9 cellular contexts compared by ENCODE assay signal in the genomic region with DNA sequence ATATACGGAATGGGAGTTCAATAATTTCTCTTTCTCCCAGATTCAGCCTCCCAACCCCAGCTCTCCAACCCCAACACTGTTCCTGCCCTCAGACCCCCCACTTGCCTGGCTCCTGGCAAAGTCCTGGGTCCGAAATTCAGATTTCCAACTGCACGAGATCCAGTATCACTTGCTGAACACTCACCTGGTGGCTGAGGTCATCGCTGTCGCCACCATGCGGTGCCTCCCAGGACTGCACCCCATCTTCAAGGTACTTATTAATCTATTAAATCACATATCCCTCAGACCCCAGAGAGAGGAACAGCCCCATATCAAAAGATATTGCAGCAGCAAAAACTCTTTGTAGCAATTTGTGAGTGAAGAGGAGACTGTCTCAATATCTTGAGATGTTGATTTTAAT. TPM values are rescaled to one million over a fixed set of nuclear protein-coding genes. Genes with fewer than 3 reads are reported as not detected.
A peak's percentile ranks its signal among the peaks of the same experiment; 100 is the strongest.
DNase-seq lines count a peak whose midpoint lies in the region; ATAC-seq and TF ChIP-seq lines count a peak whose summit lies in the region.
"Had no signal": no experiment of that assay in that cellular context is flagged by ENCODE, and none has a peak within 500 bp of the region (broad histone marks: within the 10 kb centered on the region; RNA-seq: fewer than 3 reads in every experiment).

No MANE protein-coding gene starts in this region.

- no peak for ATAC-seq in activated CD8-positive, alpha-beta memory T cell treated with anti-CD3 and anti-CD28 coated beads, Interleukin-2, amount 10 ng/mL, durations not matched to agents 7 days and 5 days
- no peak for ATAC-seq in HG03442 (IDR thresholded peaks at IDR 0.05; ENCODE audit: unreplicated experiment)
- ATAC-seq: T-cell had no signal

- 56% methylated on average over 6 of the region's 6 CpGs for WGBS in suprapubic skin

- intact Hi-C loops in activated CD4-positive, alpha-beta T cell treated with anti-CD3 and anti-CD28 coated beads, Interleukin-2, amount 10 ng/mL, durations not matched to agents 24 days and 14 days (cut with micrococcal nuclease), result loop anchor here (5.0 kb wide), 1 partner anchor 334 kb away; no protein-coding TSS in a partner anchor

- H3K36me3 ChIP-seq in suprapubic skin, result peaks cover 46% of the 10 kb centered on the region

- no peak overlapping the region for H3K27ac Mint-ChIP-seq in activated CD8-positive, alpha-beta memory T cell treated with anti-CD3 and anti-CD28 coated beads, Interleukin-2, amount 10 ng/mL, durations not matched to agents 7 days and 5 days
- no peak overlapping the region for H3K27ac Mint-ChIP-seq in activated CD4-positive, alpha-beta T cell treated with anti-CD3 and anti-CD28 coated beads, Interleukin-2, amount 10 ng/mL, durations not matched to agents 24 days and 14 days

- H3K4me3 ChIP-seq in fibroblast of the aortic adventitia (ENCODE audit: low read depth, low read length) (no peak overlapping the region), suprapubic skin (no peak overlapping the region)

- no peaks in the 10 kb centered on the region for H3K9me3 ChIP-seq in suprapubic skin

- no peaks in the 10 kb centered on the region for H3K9me3 Mint-ChIP-seq in activated CD8-positive, alpha-beta memory T cell treated with anti-CD3 and anti-CD28 coated beads, Interleukin-2, amount 10 ng/mL, durations not matched to agents 7 days and 5 days (ENCODE audit: low read depth)
- H3K9me3 Mint-ChIP-seq in activated CD4-positive, alpha-beta T cell treated with anti-CD3 and anti-CD28 coated beads, Interleukin-2, amount 10 ng/mL, durations not matched to agents 24 days and 14 days, result no peaks in the 10 kb centered on the region
- H3K9me3 Mint-ChIP-seq: T-cell had no signal

- TF ChIP-seq EP300 in suprapubic skin (IDR thresholded peaks at IDR 0.05), result no peak

- peaks cover 5% of the 10 kb centered on the region for H3K4me1 ChIP-seq in suprapubic skin

- H3K4me1 Mint-ChIP-seq in activated CD8-positive, alpha-beta memory T cell treated with anti-CD3 and anti-CD28 coated beads, Interleukin-2, amount 10 ng/mL, durations not matched to agents 7 days and 5 days, result peaks cover 4% of the 10 kb centered on the region
- H3K4me1 Mint-ChIP-seq in activated CD4-positive, alpha-beta T cell treated with anti-CD3 and anti-CD28 coated beads, Interleukin-2, amount 10 ng/mL, durations not matched to agents 24 days and 14 days, result peaks cover 10% of the 10 kb centered on the region

- peaks cover 29% of the 10 kb centered on the region for H3K36me3 Mint-ChIP-seq in activated CD8-positive, alpha-beta memory T cell treated with anti-CD3 and anti-CD28 coated beads, Interleukin-2, amount 10 ng/mL, durations not matched to agents 7 days and 5 days
- peaks cover 32% of the 10 kb centered on the region for H3K36me3 Mint-ChIP-seq in activated CD4-positive, alpha-beta T cell treated with anti-CD3 and anti-CD28 coated beads, Interleukin-2, amount 10 ng/mL, durations not matched to agents 24 days and 14 days (ENCODE audit: low read depth)

- H3K4me3 Mint-ChIP-seq in activated CD8-positive, alpha-beta memory T cell treated with anti-CD3 and anti-CD28 coated beads, Interleukin-2, amount 10 ng/mL, durations not matched to agents 7 days and 5 days, result no peak overlapping the region
- no peak overlapping the region for H3K4me3 Mint-ChIP-seq in activated CD4-positive, alpha-beta T cell treated with anti-CD3 and anti-CD28 coated beads, Interleukin-2, amount 10 ng/mL, durations not matched to agents 24 days and 14 days
- H3K4me3 Mint-ChIP-seq: T-cell had no signal

- DNase-seq in activated CD8-positive, alpha-beta memory T cell treated with anti-CD3 and anti-CD28 coated beads, Interleukin-2, amount 10 ng/mL, durations not matched to agents 7 days and 5 days, result peak; percentile 57
- no peak for DNase-seq in activated CD8-positive, alpha-beta memory T cell treated with anti-CD3 and anti-CD28 coated beads, Interleukin-2, amount 50 U/mL, for 48 hours
- peak; percentile 81 for DNase-seq in activated CD4-positive, alpha-beta T cell treated with anti-CD3 and anti-CD28 coated beads, Interleukin-2, amount 10 ng/mL, durations not matched to agents 24 days and 14 days
- DNase-seq in fibroblast of the aortic adventitia (ENCODE audit: low read depth) (peak; percentile 41), suprapubic skin (ENCODE audit: low spot score in 2 of 2) (peak in 1 of 2 donors; percentile 58), NCI-H1092 (lab: John Stamatoyannopoulos, UW) (no peak), H4 (ENCODE audit: low spot score) (no peak)

- CTCF ChIA-PET in activated CD8-positive, alpha-beta memory T cell treated with anti-CD3 and anti-CD28 coated beads, Interleukin-2, amount 10 ng/mL, durations not matched to agents 7 days and 5 days (lab: Charles Lee), result interaction anchor here (1.5 to 8.2 kb wide), 4 partner anchors 44 to 91 kb away, joined by 3 to 136 read pairs (median 10); no protein-coding TSS in a partner anchor

- H3K27me3 ChIP-seq in suprapubic skin, result no peaks in the 10 kb centered on the region

- no peak overlapping the region for H3K27ac ChIP-seq in suprapubic skin

- TF ChIP-seq POLR2A in suprapubic skin (IDR thresholded peaks at IDR 0.05), result no peak

- no peaks in the 10 kb centered on the region for H3K27me3 Mint-ChIP-seq in activated CD8-positive, alpha-beta memory T cell treated with anti-CD3 and anti-CD28 coated beads, Interleukin-2, amount 10 ng/mL, durations not matched to agents 7 days and 5 days
- H3K27me3 Mint-ChIP-seq in activated CD4-positive, alpha-beta T cell treated with anti-CD3 and anti-CD28 coated beads, Interleukin-2, amount 10 ng/mL, durations not matched to agents 24 days and 14 days, result no peaks in the 10 kb centered on the region
- H3K27me3 Mint-ChIP-seq: T-cell had no signal

- peak; percentile 70 for TF ChIP-seq CTCF in fibroblast of the aortic adventitia (IDR thresholded peaks at IDR 0.05; ENCODE audit: insufficient read depth, low read length)
- TF ChIP-seq CTCF in suprapubic skin (IDR thresholded peaks at IDR 0.05), result peak; percentile 15 to 52

RNA-seq across cellular contexts. Expression of a gene that starts 5.7 kb away (rescaled TPM):
- not detected for total RNA-seq in activated CD8-positive, alpha-beta memory T cell treated with anti-CD3 and anti-CD28 coated beads, Interleukin-2, amount 10 ng/mL, durations not matched to agents 7 days and 5 days
- total RNA-seq in activated CD4-positive, alpha-beta T cell treated with anti-CD3 and anti-CD28 coated beads, Interleukin-2, amount 10 ng/mL, durations not matched to agents 24 days and 14 days, result not detected in 2 replicates
- total RNA-seq in fibroblast of the aortic adventitia (ENCODE audit: low replicate concordance) (0.65 TPM in 1 of 2 replicates, not detected in the other), suprapubic skin (10 to 100 TPM in 3 of 4 donors, 1 to 10 TPM in 1; 9.8 to 34.4 (median 22.8) TPM)
- not detected in 2 replicates for total RNA-seq in H4 (2014; rRNA removed; shearing (Covaris generic))

RNA-seq across cellular contexts. Expression of a gene that starts 10.9 kb away (rescaled TPM):
- 100 to 1,000 TPM; 121 to 205 TPM for total RNA-seq in activated CD8-positive, alpha-beta memory T cell treated with anti-CD3 and anti-CD28 coated beads, Interleukin-2, amount 10 ng/mL, durations not matched to agents 7 days and 5 days
- total RNA-seq in activated CD4-positive, alpha-beta T cell treated with anti-CD3 and anti-CD28 coated beads, Interleukin-2, amount 10 ng/mL, durations not matched to agents 24 days and 14 days, result 128 and 131 TPM in 2 replicates
- total RNA-seq in fibroblast of the aortic adventitia (ENCODE audit: low replicate concordance) (9.3 and 90.7 TPM in 2 replicates), suprapubic skin (100 to 1,000 TPM in 3 of 4 donors, 10 to 100 TPM in 1; 82.2 to 235 (median 219) TPM)
- total RNA-seq in H4 (2014; rRNA removed; shearing (Covaris generic)), result 166 and 188 TPM in 2 replicates

RNA-seq across cellular contexts. Expression of a gene that starts 21.3 kb away (rescaled TPM):
- 1 to 10 TPM in 1 of 2 experiments, under 1 TPM in 1; 0.85 to 6.7 TPM for total RNA-seq in activated CD8-positive, alpha-beta memory T cell treated with anti-CD3 and anti-CD28 coated beads, Interleukin-2, amount 10 ng/mL, durations not matched to agents 7 days and 5 days
- total RNA-seq in activated CD4-positive, alpha-beta T cell treated with anti-CD3 and anti-CD28 coated beads, Interleukin-2, amount 10 ng/mL, durations not matched to agents 24 days and 14 days, result 0.90 and 0.91 TPM in 2 replicates
- 0.41 and 0.45 TPM in 2 replicates for total RNA-seq in fibroblast of the aortic adventitia (ENCODE audit: low replicate concordance)
- total RNA-seq in suprapubic skin, result 1 to 10 TPM; 1.6 to 3.1 (median 1.8) TPM
- not detected in 2 replicates for total RNA-seq in H4 (2014; rRNA removed; shearing (Covaris generic))

RNA-seq across cellular contexts. Expression of a gene that starts 34.3 kb away (rescaled TPM):
- 10 to 100 TPM; 19.0 to 34.1 TPM for total RNA-seq in activated CD8-positive, alpha-beta memory T cell treated with anti-CD3 and anti-CD28 coated beads, Interleukin-2, amount 10 ng/mL, durations not matched to agents 7 days and 5 days
- 12.4 and 13.5 TPM in 2 replicates for total RNA-seq in activated CD4-positive, alpha-beta T cell treated with anti-CD3 and anti-CD28 coated beads, Interleukin-2, amount 10 ng/mL, durations not matched to agents 24 days and 14 days
- total RNA-seq in fibroblast of the aortic adventitia (ENCODE audit: low replicate concordance), result 0.72 and 3.1 TPM in 2 replicates
- 1 to 10 TPM; 1.5 to 4.9 (median 3.7) TPM for total RNA-seq in suprapubic skin
- 0.77 TPM in 1 of 2 replicates, not detected in the other for total RNA-seq in H4 (2014; rRNA removed; shearing (Covaris generic))

RNA-seq across cellular contexts. Expression of a gene that starts 42.3 kb away (rescaled TPM):
- 1 to 10 TPM; 1.2 to 1.3 TPM for total RNA-seq in activated CD8-positive, alpha-beta memory T cell treated with anti-CD3 and anti-CD28 coated beads, Interleukin-2, amount 10 ng/mL, durations not matched to agents 7 days and 5 days
- total RNA-seq in activated CD4-positive, alpha-beta T cell treated with anti-CD3 and anti-CD28 coated beads, Interleukin-2, amount 10 ng/mL, durations not matched to agents 24 days and 14 days, result 0.16 and 0.40 TPM in 2 replicates
- total RNA-seq in fibroblast of the aortic adventitia (ENCODE audit: low replicate concordance), result 0.27 and 2.4 TPM in 2 replicates
- 10 to 100 TPM in 1 of 4 donors, 1 to 10 TPM in 2, under 1 TPM in 1; 0.26 to 10.8 (median 5.5) TPM for total RNA-seq in suprapubic skin
- not detected in 2 replicates for total RNA-seq in H4 (2014; rRNA removed; shearing (Covaris generic))

Comparison
In these comparisons a context has a peak if more than half of its experiments do, and no peak if none do; other contexts are left out.
1. DNase-seq: peak in activated CD8-positive, alpha-beta memory T cell treated with anti-CD3 and anti-CD28 coated beads, Interleukin-2, amount 10 ng/mL, durations not matched to agents 7 days and 5 days (single experiment), activated CD4-positive, alpha-beta T cell treated with anti-CD3 and anti-CD28 coated beads, Interleukin-2, amount 10 ng/mL, durations not matched to agents 24 days and 14 days (single experiment) and fibroblast of the aortic adventitia (single experiment); none in activated CD8-positive, alpha-beta memory T cell treated with anti-CD3 and anti-CD28 coated beads, Interleukin-2, amount 50 U/mL, for 48 hours (single experiment), NCI-H1092 (single experiment) and H4 (single experiment).